14 cellular contexts compared by ENCODE assay signal in genomic region chr11:13984616-13985474, GRCh38. TPM values are rescaled to one million over a fixed set of nuclear protein-coding genes. Genes with fewer than 3 reads are reported as not detected.
DNase-seq lines count a peak whose midpoint lies in the region; ATAC-seq, FAIRE-seq and TF ChIP-seq lines count a peak whose summit lies in the region.
"Had no signal": no experiment of that assay in that cellular context is flagged by ENCODE, and none has a peak within 500 bp of the region (broad histone marks: within the 10 kb centered on the region; RNA-seq: fewer than 3 reads in every experiment).

No MANE protein-coding gene starts in this region.

- no peaks in the 10 kb centered on the region for H3K4me1 ChIP-seq in A549
- H3K4me1 ChIP-seq in lung (ENCODE audit: control insufficient read depth in 2 of 2, insufficient read depth in 2 of 2, low read length in 2 of 2), result peaks cover 5% of the 10 kb centered on the region in 2 donors
- peaks cover 0 to 9% (median 0%) of the 10 kb centered on the region in 4 donors for H3K4me1 ChIP-seq in Peyer's patch

- no peaks in the 10 kb centered on the region for H3K9me3 Mint-ChIP-seq in HFFc6
- H3K9me3 Mint-ChIP-seq: activated B cell treated with CpG ODN at 0.5 μM for 24 hours had no signal

- no peak for TF ChIP-seq RAD21 in A549 (conservative IDR thresholded peaks at IDR 0.05 in 1 of 2, IDR thresholded peaks at IDR 0.05 in 1 of 2)

- H3K4me2 ChIP-seq in A549, result no peak overlapping the region

- no peaks in the 10 kb centered on the region for H3K9me3 ChIP-seq in A549
- no peaks in the 10 kb centered on the region for H3K9me3 ChIP-seq in lung (ENCODE audit: control insufficient read depth in 2 of 2, insufficient read depth in 1 of 2, low read length in 1 of 2)
- no peaks in the 10 kb centered on the region for H3K9me3 ChIP-seq in Peyer's patch
- H3K9me3 ChIP-seq: upper lobe of right lung had no signal

- peak overlapping the region; percentile 45 for H3K27ac Mint-ChIP-seq in HFFc6
- H3K27ac Mint-ChIP-seq: activated B cell treated with CpG ODN at 0.5 μM for 24 hours, nephron progenitor cell had no signal

- no peak for ATAC-seq in A549
- ATAC-seq in lung (ENCODE audit: insufficient read depth, low FRiP score), result peak; percentile 41
- no peak for ATAC-seq in HG03108 (IDR thresholded peaks at IDR 0.05; ENCODE audit: unreplicated experiment)
- no peak for ATAC-seq in HG02970 (IDR thresholded peaks at IDR 0.05; ENCODE audit: low FRiP score, unreplicated experiment)
- ATAC-seq: upper lobe of right lung had no signal

- no peaks in the 10 kb centered on the region for H3K36me3 Mint-ChIP-seq in HFFc6 (ENCODE audit: low read depth)

- no peak for TF ChIP-seq POLR2A in A549 (IDR thresholded peaks at IDR 0.05; ENCODE audit: low read length)
- TF ChIP-seq POLR2A in Peyer's patch (IDR thresholded peaks at IDR 0.05), result no peak

- CTCF ChIA-PET in A549 (lab: Yijun Ruan, JAX), result interaction anchor here (4.4 kb wide), 1 partner anchor 13 kb away, joined by 22 read pairs; no protein-coding TSS in a partner anchor

- peak overlapping the region; percentile 2; the same call in 1 of the 2 replicates for H3K4me3 Mint-ChIP-seq in HFFc6
- H3K4me3 Mint-ChIP-seq: activated B cell treated with CpG ODN at 0.5 μM for 24 hours, nephron progenitor cell had no signal

- H3K36me3 ChIP-seq in bronchial epithelial cell (ENCODE audit: control insufficient read depth, insufficient read depth, low read length), result no peaks in the 10 kb centered on the region
- H3K36me3 ChIP-seq in lung (ENCODE audit: control insufficient read depth in 2 of 2, insufficient read depth in 2 of 2, low read length in 2 of 2), result no peaks in the 10 kb centered on the region
- H3K36me3 ChIP-seq in Peyer's patch, result no peaks in the 10 kb centered on the region
- H3K36me3 ChIP-seq: upper lobe of right lung had no signal

- WGBS in A549 (ENCODE audit: missing lambda C conversion rate), result 74% methylated on average over 4 of the region's 4 CpGs
- 75 to 85% methylated on average over 4 of the region's 4 CpGs for WGBS in lung, 2 donors

- POLR2A ChIA-PET in A549 (lab: Yijun Ruan, JAX), result no interaction called here

- H3K4me3 ChIP-seq in A549, result no peak overlapping the region
- no peak overlapping the region for H3K4me3 ChIP-seq in bronchial epithelial cell (ENCODE audit: low read depth, low read length)
- no peak overlapping the region for H3K4me3 ChIP-seq in lung
- no peak overlapping the region for H3K4me3 ChIP-seq in Peyer's patch
- H3K4me3 ChIP-seq: upper lobe of right lung had no signal

- TF ChIP-seq CTCF in A549 (IDR thresholded peaks at IDR 0.05), result no peak
- no peak for TF ChIP-seq CTCF in HFFc6 (IDR thresholded peaks at IDR 0.05)
- no peak for TF ChIP-seq CTCF in bronchial epithelial cell (IDR thresholded peaks at IDR 0.05; ENCODE audit: insufficient read depth, low read length, severe bottlenecking)
- TF ChIP-seq CTCF in lung (IDR thresholded peaks at IDR 0.05; ENCODE audit: control extremely low read depth, extremely low read depth), result no peak
- TF ChIP-seq CTCF in Peyer's patch (IDR thresholded peaks at IDR 0.05), result no peak

- no peaks in the 10 kb centered on the region for H3K27me3 ChIP-seq in bronchial epithelial cell (ENCODE audit: control insufficient read depth, insufficient read depth, low read length)
- no peaks in the 10 kb centered on the region for H3K27me3 ChIP-seq in lung (ENCODE audit: control insufficient read depth, insufficient read depth)
- H3K27me3 ChIP-seq in Peyer's patch, result no peaks in the 10 kb centered on the region
- H3K27me3 ChIP-seq: upper lobe of right lung had no signal

- TF ChIP-seq EP300 in A549 (IDR thresholded peaks at IDR 0.05), result no peak

- H3K27ac ChIP-seq in A549, result no peak overlapping the region
- H3K27ac ChIP-seq in lung (ENCODE audit: low read depth in 1 of 2, low read length in 1 of 2), result no peak overlapping the region
- H3K27ac ChIP-seq in Peyer's patch, result peak overlapping the region in 2 of 4 donors; percentile 41 to 67
- H3K27ac ChIP-seq: upper lobe of right lung had no signal

- H3K4me1 Mint-ChIP-seq in HFFc6 (ENCODE audit: low read depth), result peaks cover 32% of the 10 kb centered on the region
- H3K4me1 Mint-ChIP-seq: activated B cell treated with CpG ODN at 0.5 μM for 24 hours had no signal

- FAIRE-seq in A549 (lab: Jason Lieb, UNC) (no peak), bronchial epithelial cell (lab: Jason Lieb, UNC) (no peak)

- peaks cover 2% of the 10 kb centered on the region for H3K27me3 Mint-ChIP-seq in HFFc6 (ENCODE audit: insufficient read depth)

- DNase-seq in A549 (ENCODE audit: low read depth in 1 of 2, low spot score in 1 of 2) (no peak), HFFc6 (peak; percentile 88), bronchial epithelial cell (ENCODE audit: low read depth) (peak; percentile 61), lung (ENCODE audit: low spot score) (no peak), Peyer's patch (no peak), COR-L47 (lab: John Stamatoyannopoulos, UW) (no peak)
- DNase-seq: activated B cell treated with CpG ODN at 0.5 μM for 24 hours, activated T-cell treated with anti-CD3 and anti-CD28 coated beads for 4 hours, NCI-H446 treated with DMSO at 0.1 percent for 48 hours, nephron progenitor cell, SHP77 treated with DMSO at 0.1 percent for 48 hours, upper lobe of right lung had no signal

TF ChIP-seq in A549, 52 proteins besides CTCF, POLR2A, EP300 and RAD21:
- TF ChIP-seq ATOH8 (CRISPR knock-in tag; IDR thresholded peaks at IDR 0.05; ENCODE audit: low read depth) (no peak), MAFK (IDR thresholded peaks at IDR 0.05; ENCODE audit: partially characterized antibody) (peak; percentile 18)

RNA-seq across cellular contexts. Expression of gene SPON1, which starts 22.3 kb away (rescaled TPM):
- polyA plus RNA-seq in A549 (2011; rRNA removed) (not detected in 2 replicates), A549 (2017; fragmentation: RNase III; extraction: RNeasy Plus Mini Kit Qiagen cat#74134 plus additional on column Dnase treatment) (0.07 TPM in 1 of 3 replicates, not detected in the others), lung (10 to 100 TPM in 1 of 2 donors, 1 to 10 TPM in 1; 8.4 to 28.6 TPM)
- not detected in 2 replicates for polyA plus RNA-seq in A549 (2012; cell fraction: cytosol; rRNA removed)
- not detected in 2 replicates for polyA plus RNA-seq in A549 (2012; cell fraction: nucleus; rRNA removed)
- not detected in 2 replicates for polyA minus RNA-seq in A549 (2011; rRNA and poly(A)+ RNA removed)
- total RNA-seq in HFFc6 (2021; fragmentation: NEBNext Ultra II Directional; extraction: Animal tissue kit (Norgen Biotek cat#: 25700)), result not detected
- total RNA-seq in bronchial epithelial cell (0.26 TPM in 1 of 2 replicates, not detected in the other), lung (10 to 100 TPM; 91.1 to 98.6 TPM), Peyer's patch (10 to 100 TPM; 26.4 to 53.8 (median 48.3) TPM)
- total RNA-seq: activated B cell treated with CpG ODN at 0.5 μM for 24 hours had no signal

Comparison
In these comparisons a context has a peak if more than half of its experiments do, and no peak if none do; other contexts are left out.
1. DNase-seq: peak in HFFc6 (single experiment) and bronchial epithelial cell (single experiment); none in A549 (0 of 2), lung (single experiment), Peyer's patch (0 of 3) and COR-L47 (single experiment).
2. RNA of gene SPON1, which starts 22.3 kb away (total RNA-seq): 91.1 to 98.6 TPM in lung and 26.4 to 53.8 TPM in Peyer's patch; 0.26 TPM in bronchial epithelial cell and not detected in HFFc6; every median in the first group is over 10 times any median in the second.